11 cellular contexts compared by ENCODE assay signal in the genomic region with DNA sequence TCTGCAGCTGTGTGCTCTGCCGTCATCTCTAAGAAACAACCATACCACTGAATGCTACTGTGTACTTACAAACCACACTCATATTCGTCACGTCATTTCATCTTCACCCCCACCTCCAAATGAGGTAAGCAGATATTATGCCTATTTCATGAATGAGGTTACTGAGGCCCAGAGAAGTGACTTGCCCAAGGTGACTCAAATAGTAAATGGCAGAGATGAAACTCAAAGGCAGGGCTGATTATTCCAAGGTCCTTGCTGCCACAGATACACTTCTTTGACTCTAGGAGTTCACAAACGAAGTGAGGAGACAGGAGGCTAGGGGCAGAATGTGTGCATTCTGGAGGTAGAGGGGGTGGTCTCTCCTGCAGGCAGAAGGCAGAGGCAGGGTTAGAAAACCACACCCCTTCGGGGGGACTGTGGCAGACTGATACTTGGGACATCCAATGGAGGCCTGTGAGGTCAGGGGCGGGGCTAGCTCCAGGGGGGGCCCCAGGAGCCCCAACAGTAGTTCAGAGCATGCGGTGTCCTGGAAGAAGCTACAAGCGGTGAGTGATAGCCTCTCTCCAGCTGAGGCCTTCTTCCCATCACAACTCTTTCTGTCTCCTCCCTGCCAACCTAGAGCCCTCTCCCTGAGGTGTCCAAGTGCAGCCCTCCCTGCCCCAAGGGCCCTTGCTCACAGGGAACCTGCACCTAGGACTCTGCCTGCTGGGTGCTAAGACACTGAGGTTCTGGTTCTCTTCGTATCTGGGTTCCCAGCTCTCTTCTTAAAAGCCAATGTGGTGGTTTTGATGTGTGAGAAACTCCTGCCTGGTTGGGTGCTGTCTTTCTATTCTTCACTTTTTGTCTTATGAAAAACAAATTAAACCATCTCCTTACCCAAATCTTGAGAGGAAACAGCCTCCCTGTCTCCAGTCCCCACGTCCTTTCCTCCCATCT. TPM values are rescaled to one million over a fixed set of nuclear protein-coding genes. Genes with fewer than 3 reads are reported as not detected.
A peak's percentile ranks its signal among the peaks of the same experiment; 100 is the strongest.
DNase-seq lines count a peak whose midpoint lies in the region; ATAC-seq and TF ChIP-seq lines count a peak whose summit lies in the region.
"Had no signal": no experiment of that assay in that cellular context is flagged by ENCODE, and none has a peak within 500 bp of the region (broad histone marks: within the 10 kb centered on the region; RNA-seq: fewer than 3 reads in every experiment).

No MANE protein-coding gene starts in this region.

- H3K9ac ChIP-seq in Karpas-422 (ENCODE audit: low read length), result no peak overlapping the region

- peaks cover 24% of the 10 kb centered on the region for H3K4me1 ChIP-seq in Karpas-422 (ENCODE audit: low read length)
- H3K4me1 ChIP-seq in upper lobe of right lung, result peaks cover 13% of the 10 kb centered on the region
- H3K4me1 ChIP-seq in lower lobe of right lung, result peaks cover 11% of the 10 kb centered on the region

- 0 out of 2 replicates have a peak, but pooled peaks cover 8% of the 10 kb centered on the region for H4K20me1 ChIP-seq in Karpas-422 (ENCODE audit: insufficient read depth, low read depth, low read length)

- H3K79me2 ChIP-seq in Karpas-422 (ENCODE audit: low read length), result peaks cover under 1% of the 10 kb centered on the region; the same call in 1 of the 2 replicates

- H3K27me3 ChIP-seq in Karpas-422 (ENCODE audit: low read length), result no peaks in the 10 kb centered on the region
- H3K27me3 ChIP-seq in upper lobe of right lung, result no peaks in the 10 kb centered on the region
- no peaks in the 10 kb centered on the region for H3K27me3 ChIP-seq in lower lobe of right lung (ENCODE audit: low read depth)
- H3K27me3 ChIP-seq: breast epithelium had no signal

- no peaks in the 10 kb centered on the region for H3K9me3 ChIP-seq in Karpas-422 (ENCODE audit: low read length)
- H3K9me3 ChIP-seq in upper lobe of right lung, result no peaks in the 10 kb centered on the region
- no peaks in the 10 kb centered on the region for H3K9me3 ChIP-seq in lower lobe of right lung
- H3K9me3 ChIP-seq: breast epithelium had no signal

- H3K27ac ChIP-seq in Karpas-422 (ENCODE audit: low read length) (no peak overlapping the region), upper lobe of right lung (no peak overlapping the region), lower lobe of right lung (no peak overlapping the region)
- H3K27ac ChIP-seq: breast epithelium had no signal

- TF ChIP-seq CTCF in GM10266 (IDR thresholded peaks at IDR 0.05; ENCODE audit: control insufficient read depth, insufficient read depth, low read depth, missing control alignments) (no peak), upper lobe of right lung (IDR thresholded peaks at IDR 0.05) (no peak), lower lobe of right lung (IDR thresholded peaks at IDR 0.05) (no peak)

- H3K4me2 ChIP-seq in Karpas-422 (ENCODE audit: low read depth, low read length, poor library complexity, severe bottlenecking), result no peak overlapping the region

- H3K4me3 ChIP-seq in Karpas-422 (ENCODE audit: low read length) (no peak overlapping the region), upper lobe of right lung (no peak overlapping the region), lower lobe of right lung (no peak overlapping the region)
- H3K4me3 ChIP-seq: breast epithelium had no signal

- H3K9me2 ChIP-seq in Karpas-422 (replicated peaks; ENCODE audit: insufficient read depth, low read length), result no peaks in the 10 kb centered on the region

- H3K36me3 ChIP-seq in Karpas-422 (ENCODE audit: insufficient read depth, low read length) (no peaks in the 10 kb centered on the region), upper lobe of right lung (no peaks in the 10 kb centered on the region), lower lobe of right lung (no peaks in the 10 kb centered on the region)
- H3K36me3 ChIP-seq: breast epithelium had no signal

- peak; percentile 86 for DNase-seq in GM10266 (ENCODE audit: extremely low spot score)
- DNase-seq in Karpas-422, result peak; percentile 55
- peak; percentile 42 for DNase-seq in activated T-helper 9 cell treated with anti-CD3 and anti-CD28 coated beads, Interleukin-2, amount 50 U/mL, for 16 hours (ENCODE audit: low read depth)
- DNase-seq in stimulated activated CD4-positive, alpha-beta T cell treated with anti-CD3 and anti-CD28 coated beads, Interleukin-1b, Interleukin-23, amount 100 ng/mL, for 24 hours (ENCODE audit: low read depth in 4 of 4, low spot score in 1 of 4), result peak in 3 of 4 experiments; percentile 30 to 87 (median 65)
- DNase-seq in NCI-H2029 treated with DMSO at 0.1 percent for 48 hours (lab: John Stamatoyannopoulos, UW), result no peak
- DNase-seq in upper lobe of right lung, result no peak
- DNase-seq in lower lobe of right lung, result no peak
- DNase-seq: NCI-H1105 treated with DMSO at 0.1 percent for 48 hours had no signal

- no peak overlapping the region for H2AFZ ChIP-seq in Karpas-422 (ENCODE audit: low read length)

- intact Hi-C loops in upper lobe of right lung (cut with DNase I), result no loop called here
- intact Hi-C loops in lower lobe of right lung (cut with DNase I), result no loop called here

- no peak for ATAC-seq in upper lobe of right lung
- ATAC-seq in lower lobe of right lung, result no peak
- no peak for ATAC-seq in GM18502 (IDR thresholded peaks at IDR 0.05; ENCODE audit: poor library complexity, unreplicated experiment)

RNA-seq across cellular contexts. Expression of gene KMT2B, which starts 4.6 kb away (rescaled TPM):
- total RNA-seq in Karpas-422 (2014; rRNA removed; shearing (Covaris generic); ENCODE audit: low replicate concordance), result 15.3 and 21.4 TPM in 2 replicates
- total RNA-seq in upper lobe of right lung (36.6 TPM), lower lobe of right lung (37.2 TPM)

RNA-seq across cellular contexts. Expression of gene ZBTB32, which starts 8.8 kb away (rescaled TPM):
- not detected in 2 replicates for total RNA-seq in Karpas-422 (2014; rRNA removed; shearing (Covaris generic); ENCODE audit: low replicate concordance)
- total RNA-seq in upper lobe of right lung, result 0.23 TPM
- 0.21 TPM for total RNA-seq in lower lobe of right lung
- total RNA-seq: frontal cortex had no signal

RNA-seq across cellular contexts. Expression of gene IGFLR1, which starts 29.1 kb away (rescaled TPM):
- 1.5 and 15.2 TPM in 2 replicates for total RNA-seq in Karpas-422 (2014; rRNA removed; shearing (Covaris generic); ENCODE audit: low replicate concordance)
- total RNA-seq in upper lobe of right lung (16.9 TPM), lower lobe of right lung (17.1 TPM)

RNA-seq across cellular contexts. Expression of gene U2AF1L4, which starts 32.0 kb away (rescaled TPM):
- 31.7 and 50.4 TPM in 2 replicates for total RNA-seq in Karpas-422 (2014; rRNA removed; shearing (Covaris generic); ENCODE audit: low replicate concordance)
- total RNA-seq in upper lobe of right lung (26.3 TPM), lower lobe of right lung (20.3 TPM)

RNA-seq across cellular contexts. Expression of gene PSENEN, which starts 32.3 kb away (rescaled TPM):
- total RNA-seq in Karpas-422 (2014; rRNA removed; shearing (Covaris generic); ENCODE audit: low replicate concordance), result 47.7 and 112 TPM in 2 replicates
- 51.0 TPM for total RNA-seq in upper lobe of right lung
- total RNA-seq in lower lobe of right lung, result 60.0 TPM

Comparison
In these comparisons a context has a peak if more than half of its experiments do, and no peak if none do; other contexts are left out.
1. DNase-seq: peak in GM10266 (single experiment), Karpas-422 (single experiment), activated T-helper 9 cell treated with anti-CD3 and anti-CD28 coated beads, Interleukin-2, amount 50 U/mL, for 16 hours (single experiment) and stimulated activated CD4-positive, alpha-beta T cell treated with anti-CD3 and anti-CD28 coated beads, Interleukin-1b, Interleukin-23, amount 100 ng/mL, for 24 hours (3 of 4); none in NCI-H2029 treated with DMSO at 0.1 percent for 48 hours (single experiment), upper lobe of right lung (single experiment) and lower lobe of right lung (single experiment).